In genomic region chr7:74230446-74231231, GRCh38 we compare ENCODE assay signal across 1 cellular context.
TF ChIP-seq lines count a peak whose summit lies in the region.

No MANE protein-coding gene starts in this region.

TF ChIP-seq in GM12878, 131 proteins besides CTCF, POLR2A, EP300 and RAD21 (continued from another document):
- TF ChIP-seq BHLHE40 (IDR thresholded peaks at IDR 0.05; ENCODE audit: borderline replicate concordance in 1 of 2, low read depth in 2 of 2, low read length in 1 of 2) (no peak), KDM1A (IDR thresholded peaks at IDR 0.05; ENCODE audit: borderline replicate concordance) (no peak), ATF3 (IDR thresholded peaks at IDR 0.05; ENCODE audit: borderline replicate concordance, extremely low read depth, low read depth, low read length) (no peak), E2F4 (IDR thresholded peaks at IDR 0.05; ENCODE audit: low read depth, low read length) (no peak), CHD4 (IDR thresholded peaks at IDR 0.05) (peak; percentile 58; the same call in 1 of the 2 replicates), MLLT1 (IDR thresholded peaks at IDR 0.05) (no peak), LARP7 (IDR thresholded peaks at IDR 0.05) (no peak; the same call in 1 of the 2 replicates), NFYA (IDR thresholded peaks at IDR 0.05; ENCODE audit: borderline replicate concordance, low read depth, low read length) (no peak), BMI1 (IDR thresholded peaks at IDR 0.05; ENCODE audit: borderline replicate concordance) (no peak), EED (IDR thresholded peaks at IDR 0.05; ENCODE audit: low read depth) (peak; percentile 89), BCLAF1 (IDR thresholded peaks at IDR 0.05) (no peak), ZNF217 (IDR thresholded peaks at IDR 0.05) (peak; percentile 86), SP1 (IDR thresholded peaks at IDR 0.05; ENCODE audit: low read depth, low read length) (peak; percentile 9), ZNF687 (IDR thresholded peaks at IDR 0.05) (peak; percentile 40; the same call in 1 of the 2 replicates), POLR2AphosphoS2 (IDR thresholded peaks at IDR 0.05; ENCODE audit: low read depth, low read length) (peak; percentile 63; the same call in 1 of the 2 replicates), MAX (IDR thresholded peaks at IDR 0.05; ENCODE audit: low read depth, low read length) (no peak), PAX8 (IDR thresholded peaks at IDR 0.05) (no peak), ATF7 (IDR thresholded peaks at IDR 0.05; ENCODE audit: low read depth) (no peak), ZBED1 (IDR thresholded peaks at IDR 0.05; ENCODE audit: borderline replicate concordance) (no peak), NFIC (IDR thresholded peaks at IDR 0.05; ENCODE audit: low read depth, low read length) (peak; percentile 39)
TF ChIP-seq in GM12878: peak in this region for 34.
